In genomic region chr19:28019371-28019770, GRCh38 we compare ENCODE assay signal across 19 cellular contexts.
A peak's percentile ranks its signal among the peaks of the same experiment; 100 is the strongest.
DNase-seq lines count a peak whose midpoint lies in the region; FAIRE-seq and TF ChIP-seq lines count a peak whose summit lies in the region.
"Had no signal": no experiment of that assay in that cellular context is flagged by ENCODE, and none has a peak within 500 bp of the region (broad histone marks: within the 10 kb centered on the region; RNA-seq: fewer than 3 reads in every experiment).

No MANE protein-coding gene starts in this region.

- no peak for DNase-seq in D721Med (ENCODE audit: insufficient read length, low spot score)
- peak; percentile 85 for DNase-seq in NCI-H82 treated with DMSO at 0.1 percent for 48 hours (lab: John Stamatoyannopoulos, UW; ENCODE audit: unreplicated experiment)
- DNase-seq in hepatocyte (ENCODE audit: low spot score), result peak; percentile 15
- no peak for DNase-seq in urothelium cell line (ENCODE audit: low spot score)
- DNase-seq in NCI-H345 treated with DMSO at 0.1 percent for 48 hours (lab: John Stamatoyannopoulos, UW; ENCODE audit: unreplicated experiment), result no peak
- no peak for DNase-seq in SW 1271 (lab: John Stamatoyannopoulos, UW)
- no peak for DNase-seq in GM20000 (ENCODE audit: low spot score)
- DNase-seq: AML-193; Caco-2; CD4-positive, alpha-beta T cell; DMS79 treated with DMSO at 0.1 percent for 48 hours; GF-D8; GOT3; H7; HFFc6 had no signal

- H3K4me1 ChIP-seq in hepatocyte (ENCODE audit: insufficient read depth), result no peaks in the 10 kb centered on the region
- H3K4me1 ChIP-seq: A549, Caco-2 had no signal

- H3K9me2 ChIP-seq in hepatocyte (replicated peaks; ENCODE audit: insufficient read depth), result no peaks in the 10 kb centered on the region

- no peak overlapping the region for H3K4me2 ChIP-seq in hepatocyte
- H3K4me2 ChIP-seq: A549 had no signal

- no peaks in the 10 kb centered on the region for H4K20me1 ChIP-seq in hepatocyte (ENCODE audit: insufficient read depth, poor library complexity, severe bottlenecking)

- TF ChIP-seq CTCF in D721Med (IDR thresholded peaks at IDR 0.05; ENCODE audit: insufficient read depth, missing control alignments), result no peak
- no peak for TF ChIP-seq CTCF in hepatocyte (IDR thresholded peaks at IDR 0.05; ENCODE audit: poor library complexity)
- no peak for TF ChIP-seq CTCF in GM20000 (IDR thresholded peaks at IDR 0.05; ENCODE audit: extremely low read depth, missing control alignments)

- no peaks in the 10 kb centered on the region for H3K9me3 ChIP-seq in hepatocyte (ENCODE audit: low read depth)
- H3K9me3 ChIP-seq: Caco-2 had no signal

- no peaks in the 10 kb centered on the region for H3K79me2 ChIP-seq in hepatocyte

- no peaks in the 10 kb centered on the region for H3K36me3 ChIP-seq in hepatocyte (replicated peaks; ENCODE audit: insufficient read depth, low read depth)

- H2AFZ ChIP-seq in hepatocyte, result no peak overlapping the region

- FAIRE-seq in D721Med (lab: Jason Lieb, UNC) (peak; percentile 71), urothelium cell line (lab: Jason Lieb, UNC) (peak; percentile 69)
- FAIRE-seq: HTR-8/SVneo had no signal

- H3K27me3 ChIP-seq in hepatocyte, result no peaks in the 10 kb centered on the region

- H3K4me3 ChIP-seq in hepatocyte, result no peak overlapping the region
- H3K4me3 ChIP-seq: A549 had no signal

- H3K27ac ChIP-seq in hepatocyte, result no peak overlapping the region
- H3K27ac ChIP-seq: 22Rv1, A549, C4-2B had no signal

- 42% methylated on average over 7 of the region's 7 CpGs for WGBS in hepatocyte (ENCODE audit: low lambda C conversion rate, missing lambda C conversion rate)

Comparison
In these comparisons a context has a peak if more than half of its experiments do, and no peak if none do; other contexts are left out.
1. DNase-seq: peak in NCI-H82 treated with DMSO at 0.1 percent for 48 hours (single experiment) and hepatocyte (single experiment); none in D721Med (single experiment), urothelium cell line (single experiment), NCI-H345 treated with DMSO at 0.1 percent for 48 hours (single experiment), SW 1271 (0 of 2) and GM20000 (single experiment).